ENCODE assay signal across 1 cellular context in the genomic region with DNA sequence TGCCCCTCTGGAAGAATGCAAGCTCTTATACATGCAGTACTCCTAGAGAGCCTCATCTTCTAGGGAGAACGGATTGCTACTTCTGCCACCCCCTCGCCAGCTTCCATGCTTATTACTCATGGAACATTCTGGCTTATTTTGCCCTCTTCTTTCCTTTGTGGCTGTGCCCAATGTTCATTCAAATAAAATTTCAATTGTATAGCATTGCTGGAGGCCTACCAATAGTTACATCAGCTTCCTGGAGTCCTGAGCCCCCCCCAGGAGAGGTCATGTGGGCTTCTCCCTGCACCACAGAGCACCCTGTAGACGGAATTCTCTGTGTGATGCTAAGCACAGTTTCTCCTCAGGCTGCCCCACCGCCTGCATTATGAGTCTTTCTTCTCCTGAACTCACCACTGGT.
TF ChIP-seq lines count a peak whose summit lies in the region.

No MANE protein-coding gene starts in this region.

TF ChIP-seq in SK-N-SH, 30 proteins besides CTCF, POLR2A, EP300 and RAD21 (continued from another document):
- TF ChIP-seq, protein P1, sequence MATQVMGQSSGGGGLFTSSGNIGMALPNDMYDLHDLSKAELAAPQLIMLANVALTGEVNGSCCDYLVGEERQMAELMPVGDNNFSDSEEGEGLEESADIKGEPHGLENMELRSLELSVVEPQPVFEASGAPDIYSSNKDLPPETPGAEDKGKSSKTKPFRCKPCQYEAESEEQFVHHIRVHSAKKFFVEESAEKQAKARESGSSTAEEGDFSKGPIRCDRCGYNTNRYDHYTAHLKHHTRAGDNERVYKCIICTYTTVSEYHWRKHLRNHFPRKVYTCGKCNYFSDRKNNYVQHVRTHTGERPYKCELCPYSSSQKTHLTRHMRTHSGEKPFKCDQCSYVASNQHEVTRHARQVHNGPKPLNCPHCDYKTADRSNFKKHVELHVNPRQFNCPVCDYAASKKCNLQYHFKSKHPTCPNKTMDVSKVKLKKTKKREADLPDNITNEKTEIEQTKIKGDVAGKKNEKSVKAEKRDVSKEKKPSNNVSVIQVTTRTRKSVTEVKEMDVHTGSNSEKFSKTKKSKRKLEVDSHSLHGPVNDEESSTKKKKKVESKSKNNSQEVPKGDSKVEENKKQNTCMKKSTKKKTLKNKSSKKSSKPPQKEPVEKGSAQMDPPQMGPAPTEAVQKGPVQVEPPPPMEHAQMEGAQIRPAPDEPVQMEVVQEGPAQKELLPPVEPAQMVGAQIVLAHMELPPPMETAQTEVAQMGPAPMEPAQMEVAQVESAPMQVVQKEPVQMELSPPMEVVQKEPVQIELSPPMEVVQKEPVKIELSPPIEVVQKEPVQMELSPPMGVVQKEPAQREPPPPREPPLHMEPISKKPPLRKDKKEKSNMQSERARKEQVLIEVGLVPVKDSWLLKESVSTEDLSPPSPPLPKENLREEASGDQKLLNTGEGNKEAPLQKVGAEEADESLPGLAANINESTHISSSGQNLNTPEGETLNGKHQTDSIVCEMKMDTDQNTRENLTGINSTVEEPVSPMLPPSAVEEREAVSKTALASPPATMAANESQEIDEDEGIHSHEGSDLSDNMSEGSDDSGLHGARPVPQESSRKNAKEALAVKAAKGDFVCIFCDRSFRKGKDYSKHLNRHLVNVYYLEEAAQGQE (IDR thresholded peaks at IDR 0.05; ENCODE audit: low read depth, low read length) = no peak
- TF ChIP-seq GABPA (IDR thresholded peaks at IDR 0.05; ENCODE audit: low read depth) (no peak), TEAD4 (IDR thresholded peaks at IDR 0.05; ENCODE audit: borderline replicate concordance, insufficient read depth) (peak; percentile 48; the same call in 1 of the 2 replicates), TCF12 (IDR thresholded peaks at IDR 0.05) (peak; percentile 68)
- TF ChIP-seq, protein P2, sequence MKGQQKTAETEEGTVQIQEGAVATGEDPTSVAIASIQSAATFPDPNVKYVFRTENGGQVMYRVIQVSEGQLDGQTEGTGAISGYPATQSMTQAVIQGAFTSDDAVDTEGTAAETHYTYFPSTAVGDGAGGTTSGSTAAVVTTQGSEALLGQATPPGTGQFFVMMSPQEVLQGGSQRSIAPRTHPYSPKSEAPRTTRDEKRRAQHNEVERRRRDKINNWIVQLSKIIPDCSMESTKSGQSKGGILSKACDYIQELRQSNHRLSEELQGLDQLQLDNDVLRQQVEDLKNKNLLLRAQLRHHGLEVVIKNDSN (IDR thresholded peaks at IDR 0.05; ENCODE audit: borderline replicate concordance, low read depth) = peak; percentile 42; the same call in 1 of the 2 replicates
- TF ChIP-seq, protein P3, sequence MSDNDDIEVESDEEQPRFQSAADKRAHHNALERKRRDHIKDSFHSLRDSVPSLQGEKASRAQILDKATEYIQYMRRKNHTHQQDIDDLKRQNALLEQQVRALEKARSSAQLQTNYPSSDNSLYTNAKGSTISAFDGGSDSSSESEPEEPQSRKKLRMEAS (IDR thresholded peaks at IDR 0.05; ENCODE audit: low read depth) = 0 out of 2 replicates have a peak, but pooled peaks have one; percentile 45
